ENCODE assay signal across 8 cellular contexts in the genomic region with DNA sequence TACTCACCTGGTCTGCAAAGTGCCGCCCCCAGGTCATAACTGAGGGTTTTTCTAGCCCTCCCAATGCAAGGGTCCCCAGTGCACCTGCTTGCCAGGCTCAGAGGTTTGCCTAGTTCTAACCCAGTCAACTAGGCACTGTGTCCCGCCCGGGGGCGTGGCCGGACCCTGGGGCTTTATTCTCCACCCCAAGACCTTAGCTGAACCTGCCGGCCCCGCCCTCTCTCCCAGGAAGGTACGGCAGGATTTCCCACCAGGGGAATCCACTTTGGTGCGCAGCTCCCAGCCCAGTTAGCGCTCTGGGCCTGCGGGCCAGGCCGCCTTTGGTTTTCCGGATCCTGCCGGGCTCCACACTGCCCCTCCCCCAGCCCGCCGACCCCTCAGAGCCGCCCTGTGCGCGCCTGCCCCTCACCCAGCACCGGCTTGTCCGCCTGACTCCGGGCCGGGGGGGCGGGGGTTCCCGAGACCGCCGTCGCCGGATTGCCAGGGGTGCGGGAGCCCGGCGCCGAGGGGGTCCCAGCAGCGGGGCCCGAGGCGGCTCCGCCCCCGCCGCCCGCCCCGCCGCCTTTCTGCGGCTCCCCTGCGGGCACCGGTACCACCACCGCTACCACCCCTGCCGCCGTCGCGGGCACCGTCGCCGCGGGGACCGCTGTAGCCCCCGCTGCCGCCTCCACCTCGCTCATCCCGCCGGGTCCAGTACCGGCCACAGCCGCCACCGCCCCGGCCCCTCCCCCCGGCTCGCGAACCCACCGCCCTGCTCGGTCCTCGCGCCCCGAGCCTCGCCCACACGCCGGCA. TPM values are rescaled to one million over a fixed set of nuclear protein-coding genes. Genes with fewer than 3 reads are reported as not detected.
A peak's percentile ranks its signal among the peaks of the same experiment; 100 is the strongest.
DNase-seq lines count a peak whose midpoint lies in the region; ATAC-seq lines count a peak whose summit lies in the region.

No MANE protein-coding gene starts in this region.

- no peaks in the 10 kb centered on the region for H3K9me3 Mint-ChIP-seq in activated T-cell treated with anti-CD3 and anti-CD28 coated beads, Interleukin-2, amount 50 U/mL, for 4 hours

- peak overlapping the region; percentile 38 for H3K4me3 ChIP-seq in thymus (ENCODE audit: low read length)
- H3K4me3 ChIP-seq in SJCRH30: no peak overlapping the region

- WGBS in thymus: 5% methylated on average over 75 of the region's 75 CpGs

- H3K27ac ChIP-seq in thymus (ENCODE audit: low read depth) (no peak overlapping the region), SJCRH30 (no peak overlapping the region)

- ATAC-seq in activated T-cell treated with anti-CD3 and anti-CD28 coated beads, Interleukin-2, amount 50 U/mL, for 4 hours: peak; percentile 4 to 5

- no peaks in the 10 kb centered on the region for H3K36me3 ChIP-seq in thymus (ENCODE audit: control insufficient read depth, insufficient read depth)
- H3K36me3 ChIP-seq in SJCRH30: no peaks in the 10 kb centered on the region

- no peaks in the 10 kb centered on the region for H3K9me3 ChIP-seq in thymus (ENCODE audit: control insufficient read depth)
- H3K9me3 ChIP-seq in SJCRH30 (replicated peaks): no peaks in the 10 kb centered on the region

- H3K4me1 Mint-ChIP-seq in activated T-cell treated with anti-CD3 and anti-CD28 coated beads, Interleukin-2, amount 50 U/mL, for 4 hours (ENCODE audit: low read depth): peaks cover 19% of the 10 kb centered on the region

- peak overlapping the region; percentile 26 for H3K4me3 Mint-ChIP-seq in activated T-cell treated with anti-CD3 and anti-CD28 coated beads, Interleukin-2, amount 50 U/mL, for 4 hours

- H3K27me3 Mint-ChIP-seq in activated T-cell treated with anti-CD3 and anti-CD28 coated beads, Interleukin-2, amount 50 U/mL, for 4 hours (ENCODE audit: low read depth): peaks cover 31% of the 10 kb centered on the region

- peaks cover 29% of the 10 kb centered on the region for H3K27me3 ChIP-seq in thymus (ENCODE audit: control insufficient read depth, insufficient read depth)
- no peaks in the 10 kb centered on the region for H3K27me3 ChIP-seq in SJCRH30

- H3K36me3 Mint-ChIP-seq in activated T-cell treated with anti-CD3 and anti-CD28 coated beads, Interleukin-2, amount 50 U/mL, for 4 hours (ENCODE audit: insufficient read depth): no peaks in the 10 kb centered on the region

- DNase-seq in activated T-cell treated with anti-CD3 and anti-CD28 coated beads, Interleukin-2, amount 50 U/mL, for 1 hour: peak; percentile 39
- DNase-seq in activated T-cell treated with anti-CD3 and anti-CD28 coated beads for 4 hours (no peak), kidney tubule cell (ENCODE audit: low spot score) (peak; percentile 11), AG08395 (ENCODE audit: low spot score) (no peak), SJCRH30 (no peak)
- no peak for DNase-seq in activated T-cell treated with anti-CD3 and anti-CD28 coated beads, Interleukin-2, amount 50 U/mL, for 4 hours
- no peak for DNase-seq in stimulated activated CD4-positive, alpha-beta T cell treated with anti-CD3 and anti-CD28 coated beads, Interleukin-4, amount 100 ng/mL, for 1 hour

- peaks cover 24% of the 10 kb centered on the region for H3K4me1 ChIP-seq in thymus (ENCODE audit: control insufficient read depth, insufficient read depth, low read length)
- no peaks in the 10 kb centered on the region for H3K4me1 ChIP-seq in SJCRH30

RNA-seq across cellular contexts. Expression of gene YBX2, which starts 0.4 kb away (rescaled TPM):
- under 1 TPM in 1 of 3 donors, not detected in 2; 0.18 TPM for total RNA-seq in activated T-cell treated with anti-CD3 and anti-CD28 coated beads, Interleukin-2, amount 50 U/mL, for 4 hours
- 0.48 TPM for polyA plus RNA-seq in thymus
- not detected in 2 replicates for total RNA-seq in SJCRH30 (2014; rRNA removed; shearing (Covaris generic))

RNA-seq across cellular contexts. Expression of gene SLC2A4, which starts 12.5 kb away (rescaled TPM):
- total RNA-seq in activated T-cell treated with anti-CD3 and anti-CD28 coated beads, Interleukin-2, amount 50 U/mL, for 4 hours: under 1 TPM; 0.16 to 0.58 (median 0.24) TPM
- polyA plus RNA-seq in thymus: 1.2 TPM
- 1.3 and 1.5 TPM in 2 replicates for total RNA-seq in SJCRH30 (2014; rRNA removed; shearing (Covaris generic))

RNA-seq across cellular contexts. Expression of gene EIF5A, which starts 13.4 kb away (rescaled TPM):
- total RNA-seq in activated T-cell treated with anti-CD3 and anti-CD28 coated beads, Interleukin-2, amount 50 U/mL, for 4 hours: 1,000 to 10,000 TPM; 1,821 to 1,965 (median 1,822) TPM
- polyA plus RNA-seq in thymus: 324 TPM
- 339 and 372 TPM in 2 replicates for total RNA-seq in SJCRH30 (2014; rRNA removed; shearing (Covaris generic))

RNA-seq across cellular contexts. Expression of gene GPS2, which starts 21.1 kb away (rescaled TPM):
- 10 to 100 TPM; 80.6 to 92.8 (median 87.1) TPM for total RNA-seq in activated T-cell treated with anti-CD3 and anti-CD28 coated beads, Interleukin-2, amount 50 U/mL, for 4 hours
- polyA plus RNA-seq in thymus: 71.3 TPM
- 32.2 and 39.7 TPM in 2 replicates for total RNA-seq in SJCRH30 (2014; rRNA removed; shearing (Covaris generic))

RNA-seq across cellular contexts. Expression of gene CLDN7, which starts 31.7 kb away (rescaled TPM):
- 1 to 10 TPM in 2 of 3 donors, under 1 TPM in 1; 0.65 to 1.8 (median 1.7) TPM for total RNA-seq in activated T-cell treated with anti-CD3 and anti-CD28 coated beads, Interleukin-2, amount 50 U/mL, for 4 hours
- polyA plus RNA-seq in thymus: 34.9 TPM
- 0.25 and 0.34 TPM in 2 replicates for total RNA-seq in SJCRH30 (2014; rRNA removed; shearing (Covaris generic))

Comparison
In these comparisons a context has a peak if more than half of its experiments do, and no peak if none do; other contexts are left out.
1. DNase-seq: peak in activated T-cell treated with anti-CD3 and anti-CD28 coated beads, Interleukin-2, amount 50 U/mL, for 1 hour (single experiment) and kidney tubule cell (single experiment); none in activated T-cell treated with anti-CD3 and anti-CD28 coated beads for 4 hours (single experiment), activated T-cell treated with anti-CD3 and anti-CD28 coated beads, Interleukin-2, amount 50 U/mL, for 4 hours (single experiment), stimulated activated CD4-positive, alpha-beta T cell treated with anti-CD3 and anti-CD28 coated beads, Interleukin-4, amount 100 ng/mL, for 1 hour (single experiment), AG08395 (single experiment) and SJCRH30 (0 of 2).